ENCODE assay signal across 24 cellular contexts in the genomic region with DNA sequence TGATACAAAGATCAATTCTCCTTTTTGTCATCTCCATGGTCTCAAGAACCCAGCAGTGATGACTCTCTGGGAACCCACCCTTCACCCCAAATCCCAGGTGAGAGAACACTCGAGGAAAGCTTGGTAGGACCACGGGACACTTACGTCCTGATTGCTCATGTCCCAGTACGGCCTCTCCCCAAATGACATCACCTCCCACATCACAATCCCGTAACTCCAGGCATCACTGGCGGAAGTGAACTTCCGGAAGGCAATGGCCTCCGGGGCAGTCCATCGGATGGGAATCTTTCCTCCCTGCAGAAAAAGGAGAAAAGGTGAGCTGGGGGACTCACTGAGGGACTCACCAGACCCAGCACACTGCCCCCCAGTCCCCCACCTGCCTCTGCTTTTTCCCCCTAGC.
"Had no signal": no experiment of that assay in that cellular context is flagged by ENCODE, and none has a peak within 500 bp of the region (broad histone marks: within the 10 kb centered on the region; RNA-seq: fewer than 3 reads in every experiment).

No MANE protein-coding gene starts in this region.

- H3K4me3 ChIP-seq: Peyer's patch had no signal

- H3K27me3 ChIP-seq: brain microvascular endothelial cell, Peyer's patch had no signal

- H3K9me3 ChIP-seq: Peyer's patch had no signal

- ATAC-seq: activated T-helper 17 cell treated with anti-CD3 and anti-CD28 coated beads, Interleukin-2, amount 50 U/mL, for 72 hours; WTC11 had no signal

- DNase-seq: activated CD4-positive, alpha-beta T cell treated with anti-CD3 and anti-CD28 coated beads for 48 hours; activated CD4-positive, alpha-beta T cell treated with anti-CD3 and anti-CD28 coated beads, Interleukin-2, amount 50 U/mL, for 4 hours; activated CD4-positive, CD25-positive, alpha-beta regulatory T cell treated with anti-CD3 and anti-CD28 coated beads, Interleukin-2, amount 50 U/mL, for 72 hours; activated gamma-delta T cell; activated naive CD4-positive, alpha-beta T cell treated with anti-CD3 and anti-CD28 coated beads for 36 hours; activated T-cell treated with anti-CD3 and anti-CD28 coated beads for 4 hours; activated T-cell treated with anti-CD3 and anti-CD28 coated beads, Interleukin-2, amount 50 U/mL, for 48 hours; amygdala; brain microvascular endothelial cell; Karpas-422; MM.1S; NCI-H1105 treated with DMSO at 0.1 percent for 48 hours; NCI-H1436 treated with DMSO at 0.1 percent for 48 hours; NCI-H187; NCI-H2081; NCI-H510A treated with DMSO at 0.1 percent for 48 hours; NCI-H69; NK-92 treated with Interleukin-12 subunit alpha and Interleukin-12 subunit beta, amount 100 ng/mL, for 24 hours; OCI-M1; Peyer's patch; SHP77 treated with DMSO at 0.1 percent for 48 hours; T-helper 9 cell had no signal

- H3K27ac ChIP-seq: brain microvascular endothelial cell, Peyer's patch had no signal
